ENCODE assay signal across 11 cellular contexts in genomic region chr12:46404225-46404631, GRCh38. TPM values are rescaled to one million over a fixed set of nuclear protein-coding genes. Genes with fewer than 3 reads are reported as not detected.
DNase-seq lines count a peak whose midpoint lies in the region; ATAC-seq and TF ChIP-seq lines count a peak whose summit lies in the region.
"Had no signal": no experiment of that assay in that cellular context is flagged by ENCODE, and none has a peak within 500 bp of the region (broad histone marks: within the 10 kb centered on the region; RNA-seq: fewer than 3 reads in every experiment).

No MANE protein-coding gene starts in this region.

- H3K4me1 ChIP-seq in right atrium auricular region (peaks cover 0 to 72% of the 10 kb centered on the region in 2 donors), right cardiac atrium (ENCODE audit: control insufficient read depth, insufficient read depth, low read length) (peaks cover 9% of the 10 kb centered on the region), HAP-1 (peaks cover 10% of the 10 kb centered on the region)

- H3K9me3 ChIP-seq in right atrium auricular region, result no peaks in the 10 kb centered on the region
- H3K9me3 ChIP-seq in right cardiac atrium (ENCODE audit: control insufficient read depth, low read length), result no peaks in the 10 kb centered on the region
- H3K9me3 ChIP-seq in HAP-1, result no peaks in the 10 kb centered on the region

- H3K27me3 ChIP-seq in right atrium auricular region (no peaks in the 10 kb centered on the region), right cardiac atrium (ENCODE audit: control insufficient read depth, insufficient read depth) (no peaks in the 10 kb centered on the region), HAP-1 (ENCODE audit: low read depth) (no peaks in the 10 kb centered on the region)

- 16% methylated on average over 1 of the region's 1 CpG for WGBS in right cardiac atrium

- in situ Hi-C loops in SK-MEL-5 (cut with HindIII; ENCODE audit: low pct_unique_long_range_greater_than_20kb, low sequenced_read_pairs), result no loop called here
- in situ Hi-C loops in HAP-1 (cut with MboI; ENCODE audit: low sequenced_read_pairs), result no loop called here
- in situ Hi-C loops in GM13976 (cut with MboI; ENCODE audit: low sequenced_read_pairs, unreplicated experiment), result no loop called here

- no peaks in the 10 kb centered on the region for H3K36me3 ChIP-seq in right atrium auricular region
- H3K36me3 ChIP-seq in HAP-1 (replicated peaks), result no peaks in the 10 kb centered on the region

- no peak for TF ChIP-seq CTCF in right atrium auricular region (IDR thresholded peaks at IDR 0.05)
- TF ChIP-seq CTCF in GM13976 (IDR thresholded peaks at IDR 0.05; ENCODE audit: borderline replicate concordance, control extremely low read depth, extremely low read depth, insufficient read depth, missing control alignments), result no peak

- intact Hi-C loops in right cardiac atrium (cut with DNase I), result no loop called here

- DNase-seq in right atrium auricular region (ENCODE audit: low spot score) (no peak), right cardiac atrium (no peak), SK-MEL-5 (ENCODE audit: low read depth, low spot score) (peak; percentile 46), iris pigment epithelial cell (ENCODE audit: low read depth) (peak; percentile 82), iPS-NIHi11 (ENCODE audit: low spot score) (no peak), HAP-1 (ENCODE audit: low spot score in 2 of 2) (no peak), SHP77 treated with DMSO at 0.1 percent for 48 hours (lab: John Stamatoyannopoulos, UW) (no peak), GM13976 (ENCODE audit: low spot score) (no peak)
- DNase-seq: ACHN; activated CD8-positive, alpha-beta T cell treated with anti-CD3 and anti-CD28 coated beads, Interleukin-2, amount 10 ng/mL, durations not matched to agents 7 days and 5 days; NCI-H1694 treated with DMSO at 0.1 percent for 48 hours had no signal

- ATAC-seq in right cardiac atrium, result no peak
- ATAC-seq: activated CD8-positive, alpha-beta T cell treated with anti-CD3 and anti-CD28 coated beads, Interleukin-2, amount 10 ng/mL, durations not matched to agents 7 days and 5 days had no signal

- H3K27ac ChIP-seq in right atrium auricular region (peak overlapping the region; percentile 54 to 57), right cardiac atrium (ENCODE audit: low read length) (no peak overlapping the region)

- H3K4me3 ChIP-seq in right atrium auricular region, result no peak overlapping the region
- H3K4me3 ChIP-seq in right cardiac atrium (ENCODE audit: low read length), result no peak overlapping the region
- H3K4me3 ChIP-seq in HAP-1, result no peak overlapping the region

RNA-seq across cellular contexts. Expression of gene SLC38A2, which starts 31.7 kb away (rescaled TPM):
- total RNA-seq in right atrium auricular region (100 to 1,000 TPM; 192 to 204 TPM), right cardiac atrium (100 to 1,000 TPM in 3 of 4 donors, 10 to 100 TPM in 1; 87.3 to 143 (median 115) TPM)
- polyA plus RNA-seq in right cardiac atrium, result 69.5 TPM
- 257 and 278 TPM in 2 replicates for total RNA-seq in SK-MEL-5 (2014; rRNA removed; shearing (Covaris generic))
- polyA plus RNA-seq in SK-MEL-5 (2015; cell fraction: cytosol; rRNA removed), result 167 and 187 TPM in 2 replicates
- 633 and 636 TPM in 2 replicates for polyA plus RNA-seq in SK-MEL-5 (2015; cell fraction: nucleus; rRNA removed)

Comparison
In these comparisons a context has a peak if more than half of its experiments do, and no peak if none do; other contexts are left out.
1. DNase-seq: peak in SK-MEL-5 (single experiment) and iris pigment epithelial cell (single experiment); none in right atrium auricular region (single experiment), right cardiac atrium (0 of 3), iPS-NIHi11 (single experiment), HAP-1 (0 of 2), SHP77 treated with DMSO at 0.1 percent for 48 hours (single experiment) and GM13976 (single experiment).